ENCODE assay signal across 23 cellular contexts in the genomic region with DNA sequence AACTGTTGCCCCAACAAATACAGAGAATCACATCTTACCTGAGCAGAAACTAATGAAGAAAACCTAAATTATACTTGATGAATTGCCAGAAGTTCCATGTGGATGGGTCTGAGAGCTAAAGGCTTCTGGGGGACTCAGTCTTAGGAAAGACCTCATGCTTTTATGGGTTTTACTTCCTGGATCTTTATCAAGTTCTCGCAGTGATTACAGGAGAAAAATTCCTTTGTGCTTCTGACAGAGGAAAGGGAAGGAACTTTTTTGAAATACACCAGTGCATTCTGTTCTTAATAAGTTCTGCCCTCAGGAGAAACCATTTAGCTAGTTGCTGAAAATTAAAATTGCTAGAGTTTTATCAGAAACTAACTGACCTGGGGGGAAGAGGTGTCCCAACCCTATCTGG.
DNase-seq lines count a peak whose midpoint lies in the region; ATAC-seq, FAIRE-seq and TF ChIP-seq lines count a peak whose summit lies in the region.
"Had no signal": no experiment of that assay in that cellular context is flagged by ENCODE, and none has a peak within 500 bp of the region (broad histone marks: within the 10 kb centered on the region; RNA-seq: fewer than 3 reads in every experiment).

No MANE protein-coding gene starts in this region.

- H3K9me3 ChIP-seq in mammary epithelial cell (replicated peaks; ENCODE audit: insufficient read depth, low read length) (no peaks in the 10 kb centered on the region), endothelial cell of umbilical vein (replicated peaks; ENCODE audit: control insufficient read depth, insufficient read depth, low read length) (no peaks in the 10 kb centered on the region)
- H3K9me3 ChIP-seq: MG63 had no signal

- in situ Hi-C loops in mammary epithelial cell (cut with MboI; ENCODE audit: low sequenced_read_pairs in 2 of 2) = no loop called here

- intact Hi-C loops in mammary epithelial cell (cut with micrococcal nuclease) (no loop called here), MCF 10A (cut with micrococcal nuclease) (no loop called here), endothelial cell of umbilical vein (cut with micrococcal nuclease) (no loop called here)

- no peaks in the 10 kb centered on the region for H3K27me3 Mint-ChIP-seq in MCF 10A (ENCODE audit: insufficient read depth, unreplicated experiment)
- no peaks in the 10 kb centered on the region for H3K27me3 Mint-ChIP-seq in mesothelial cell of epicardium (ENCODE audit: low read depth)
- no peaks in the 10 kb centered on the region for H3K27me3 Mint-ChIP-seq in activated T-helper 17 cell treated with anti-CD3 and anti-CD28 coated beads, Interleukin-2, amount 50 U/mL, for 72 hours
- H3K27me3 Mint-ChIP-seq: CD8-positive, alpha-beta memory T cell had no signal

- BruUV-seq in mammary epithelial cell (replicated peaks; lab: Mats Ljungman, UMichigan) = no TSS peak
- no TSS peak for BruUV-seq in MCF 10A (replicated peaks; lab: Mats Ljungman, UMichigan)
- BruUV-seq in endothelial cell of umbilical vein (replicated peaks; lab: Mats Ljungman, UMichigan) = no TSS peak

- DNase-seq in mammary epithelial cell (no peak), MCF 10A (ENCODE audit: unreplicated experiment) (no peak), endothelial cell of umbilical vein (ENCODE audit: low read depth, low spot score) (peak; percentile 19), mesothelial cell of epicardium (ENCODE audit: low spot score in 2 of 2, unreplicated experiment in 2 of 2) (no peak), inferior parietal cortex (ENCODE audit: extremely low spot score) (no peak)
- no peak for DNase-seq in stimulated activated CD4-positive, alpha-beta T cell treated with anti-CD3 and anti-CD28 coated beads, Interleukin-12 subunit alpha, Interleukin-12 subunit beta, amount 100 ng/mL, for 4 hours
- DNase-seq: CD8-positive, alpha-beta memory T cell; DMS79 treated with DMSO at 0.1 percent for 48 hours; GDM1; GOT3; MG63; NCI-H1092 treated with DMSO at 0.1 percent for 48 hours; NCI-H1694; NCI-H2107; NCI-H2227 treated with DMSO at 0.1 percent for 48 hours; NCI-H524 treated with DMSO at 0.1 percent for 48 hours had no signal

- H3K9ac ChIP-seq in mammary epithelial cell (ENCODE audit: insufficient read depth, low read length) (no peak overlapping the region), endothelial cell of umbilical vein (replicated peaks; ENCODE audit: extremely low read depth, insufficient read depth, low read length) (no peak overlapping the region)
- H3K9ac ChIP-seq: BLaER1 had no signal

- no peaks in the 10 kb centered on the region for H3K27me3 ChIP-seq in mammary epithelial cell (ENCODE audit: insufficient read depth, low read length)
- H3K27me3 ChIP-seq in endothelial cell of umbilical vein (ENCODE audit: control insufficient read depth in 2 of 2, insufficient read depth in 2 of 2, low read length in 2 of 2) = no peaks in the 10 kb centered on the region
- H3K27me3 ChIP-seq: BLaER1, MG63 had no signal

- TF ChIP-seq CTCF in mammary epithelial cell (conservative IDR thresholded peaks at IDR 0.05 in 1 of 2, IDR thresholded peaks at IDR 0.05 in 1 of 2; ENCODE audit: extremely low read depth in 1 of 2, insufficient read depth in 1 of 2, low read depth in 1 of 2, low read length in 2 of 2) (no peak), MCF 10A (IDR thresholded peaks at IDR 0.05; ENCODE audit: unreplicated experiment) (no peak), endothelial cell of umbilical vein (IDR thresholded peaks at IDR 0.05; ENCODE audit: extremely low read depth in 1 of 2, insufficient read depth in 1 of 2, low read depth in 1 of 2, low read length in 2 of 2) (no peak), mesothelial cell of epicardium (IDR thresholded peaks at IDR 0.05; ENCODE audit: unreplicated experiment) (no peak)

- no peaks in the 10 kb centered on the region for H4K20me1 ChIP-seq in mammary epithelial cell (ENCODE audit: insufficient read depth, low read length)
- H4K20me1 ChIP-seq in endothelial cell of umbilical vein (replicated peaks; ENCODE audit: control insufficient read depth, extremely low read depth, insufficient read depth, low read length) = no peaks in the 10 kb centered on the region
- H4K20me1 ChIP-seq: BLaER1 had no signal

- H3K27ac ChIP-seq in mammary epithelial cell (ENCODE audit: insufficient read depth, low read depth, low read length) = no peak overlapping the region
- no peak overlapping the region for H3K27ac ChIP-seq in endothelial cell of umbilical vein (ENCODE audit: insufficient read depth, low read depth, low read length)
- H3K27ac ChIP-seq: 22Rv1, BLaER1 had no signal

- H3K79me2 ChIP-seq in mammary epithelial cell (ENCODE audit: insufficient read depth, low read length) = no peaks in the 10 kb centered on the region
- no peaks in the 10 kb centered on the region for H3K79me2 ChIP-seq in endothelial cell of umbilical vein (ENCODE audit: control insufficient read depth, insufficient read depth, low read length)

- no peaks in the 10 kb centered on the region for H3K36me3 ChIP-seq in mammary epithelial cell (ENCODE audit: insufficient read depth, low read length)
- H3K36me3 ChIP-seq in endothelial cell of umbilical vein (ENCODE audit: control insufficient read depth in 2 of 2, extremely low read depth in 1 of 2, insufficient read depth in 2 of 2, low read length in 2 of 2) = no peaks in the 10 kb centered on the region
- H3K36me3 ChIP-seq: BLaER1, MG63 had no signal

- H3K9me3 Mint-ChIP-seq in MCF 10A (ENCODE audit: unreplicated experiment) (no peaks in the 10 kb centered on the region), mesothelial cell of epicardium (peaks cover 22% of the 10 kb centered on the region)
- no peaks in the 10 kb centered on the region for H3K9me3 Mint-ChIP-seq in activated T-helper 17 cell treated with anti-CD3 and anti-CD28 coated beads, Interleukin-2, amount 50 U/mL, for 72 hours

- no peak for ATAC-seq in activated T-helper 17 cell treated with anti-CD3 and anti-CD28 coated beads, Interleukin-2, amount 50 U/mL, for 72 hours (replicated peaks)
- no peak for ATAC-seq in GM21737 (IDR thresholded peaks at IDR 0.05; ENCODE audit: unreplicated experiment)
- ATAC-seq: GM12878, K562, Panc1 had no signal

- H3K4me3 ChIP-seq in mammary epithelial cell (replicated peaks in 1 of 3; ENCODE audit: insufficient read depth in 1 of 3, low read depth in 2 of 3, low read length in 3 of 3) = no peak overlapping the region
- H3K4me3 ChIP-seq in endothelial cell of umbilical vein (replicated peaks in 1 of 3; ENCODE audit: insufficient read depth in 1 of 3, low read depth in 1 of 3, low read length in 3 of 3) = no peak overlapping the region
- H3K4me3 ChIP-seq: BLaER1, GM12878, K562, MG63 had no signal

- peaks cover 18% of the 10 kb centered on the region for H3K4me1 ChIP-seq in mammary epithelial cell (ENCODE audit: insufficient read depth, low read length)
- H3K4me1 ChIP-seq in endothelial cell of umbilical vein (ENCODE audit: control insufficient read depth, extremely low read depth, insufficient read depth, low read length) = no peaks in the 10 kb centered on the region
- H3K4me1 ChIP-seq: BLaER1 had no signal

- no peak overlapping the region for H3K4me2 ChIP-seq in mammary epithelial cell (ENCODE audit: insufficient read depth, low read depth, low read length)
- no peak overlapping the region for H3K4me2 ChIP-seq in endothelial cell of umbilical vein (ENCODE audit: insufficient read depth, low read length)
- H3K4me2 ChIP-seq: BLaER1 had no signal

- dilution Hi-C loops in mammary epithelial cell (cut with HindIII; ENCODE audit: low sequenced_read_pairs) (no loop called here), endothelial cell of umbilical vein (cut with MboI; ENCODE audit: extremely low pct_ligation_motif_present, low sequenced_read_pairs) (no loop called here)

- H3K27ac Mint-ChIP-seq in MCF 10A (ENCODE audit: low read depth, unreplicated experiment) (no peak overlapping the region), mesothelial cell of epicardium (peak overlapping the region; percentile 43)
- H3K27ac Mint-ChIP-seq in activated T-helper 17 cell treated with anti-CD3 and anti-CD28 coated beads, Interleukin-2, amount 50 U/mL, for 72 hours = no peak overlapping the region
- H3K27ac Mint-ChIP-seq: CD8-positive, alpha-beta memory T cell had no signal

- CTCF ChIA-PET in mammary epithelial cell (lab: Charles Lee; ENCODE audit: low non-redundant PET) = interaction anchor here (0.7 kb wide), 1 partner anchor 27 kb away, joined by 3 read pairs; no protein-coding TSS in a partner anchor
- CTCF ChIA-PET in MCF 10A (lab: Yijun Ruan, JAX) = no interaction called here
- CTCF ChIA-PET in endothelial cell of umbilical vein (lab: Charles Lee) = no interaction called here

- 95% methylated on average over 1 of the region's 1 CpG for WGBS in mammary epithelial cell (ENCODE audit: low coverage, missing lambda C conversion rate)

- H3K9me1 ChIP-seq in endothelial cell of umbilical vein (replicated peaks; ENCODE audit: control insufficient read depth, extremely low read depth, insufficient read depth, low read length) = no peaks in the 10 kb centered on the region

- POLR2A ChIA-PET in MCF 10A (lab: Yijun Ruan, JAX) (interaction anchor here (0.7 kb wide), 1 partner anchor 150 kb away, joined by 3 read pairs; no protein-coding TSS in a partner anchor), endothelial cell of umbilical vein (lab: Charles Lee) (no interaction called here)

- peak overlapping the region; percentile 48 for H2AFZ ChIP-seq in mammary epithelial cell (ENCODE audit: low read depth, low read length)
- H2AFZ ChIP-seq in endothelial cell of umbilical vein (ENCODE audit: low read depth, low read length) = no peak overlapping the region

- H3K4me1 Mint-ChIP-seq in MCF 10A (ENCODE audit: insufficient read depth, unreplicated experiment) = no peaks in the 10 kb centered on the region
- peaks cover 24% of the 10 kb centered on the region for H3K4me1 Mint-ChIP-seq in mesothelial cell of epicardium
- no peaks in the 10 kb centered on the region for H3K4me1 Mint-ChIP-seq in activated T-helper 17 cell treated with anti-CD3 and anti-CD28 coated beads, Interleukin-2, amount 50 U/mL, for 72 hours
- H3K4me1 Mint-ChIP-seq: CD8-positive, alpha-beta memory T cell had no signal

- no peak overlapping the region for H3K4me3 Mint-ChIP-seq in MCF 10A (ENCODE audit: unreplicated experiment)
- no peak overlapping the region for H3K4me3 Mint-ChIP-seq in mesothelial cell of epicardium
- no peak overlapping the region for H3K4me3 Mint-ChIP-seq in activated T-helper 17 cell treated with anti-CD3 and anti-CD28 coated beads, Interleukin-2, amount 50 U/mL, for 72 hours
- H3K4me3 Mint-ChIP-seq: CD8-positive, alpha-beta memory T cell had no signal

- FAIRE-seq in endothelial cell of umbilical vein (lab: Jason Lieb, UNC) = no peak
- FAIRE-seq: GM12878, K562 had no signal

- TF ChIP-seq POLR2A in endothelial cell of umbilical vein (IDR thresholded peaks at IDR 0.05; ENCODE audit: low read depth, low read length) = no peak

- no peaks in the 10 kb centered on the region for H3K36me3 Mint-ChIP-seq in MCF 10A (ENCODE audit: insufficient read depth, unreplicated experiment)
- H3K36me3 Mint-ChIP-seq in mesothelial cell of epicardium = peaks cover 2% of the 10 kb centered on the region
- H3K36me3 Mint-ChIP-seq in activated T-helper 17 cell treated with anti-CD3 and anti-CD28 coated beads, Interleukin-2, amount 50 U/mL, for 72 hours (ENCODE audit: low read depth) = no peaks in the 10 kb centered on the region
- H3K36me3 Mint-ChIP-seq: CD8-positive, alpha-beta memory T cell had no signal
